8 cellular contexts compared by ENCODE assay signal in genomic region chr1:242017580-242018233, GRCh38. TPM values are rescaled to one million over a fixed set of nuclear protein-coding genes. Genes with fewer than 3 reads are reported as not detected.
DNase-seq lines count a peak whose midpoint lies in the region; ATAC-seq lines count a peak whose summit lies in the region.

No MANE protein-coding gene starts in this region.

- H2AFZ ChIP-seq in Karpas-422 (ENCODE audit: low read length): no peak overlapping the region

- ATAC-seq in GM21576 (IDR thresholded peaks at IDR 0.05; ENCODE audit: unreplicated experiment): peak; percentile 84
- peak; percentile 53 for ATAC-seq in stimulated activated memory B cell treated with anti-CD40 and anti-IgM and Interleukin-4, amounts not matched to agents 10 μg/mL and 1 μg/mL and 100 μg/mL, for 72 hours

- no peaks in the 10 kb centered on the region for H4K20me1 ChIP-seq in Karpas-422 (ENCODE audit: insufficient read depth, low read depth, low read length)

- in situ Hi-C loops in T47D (cut with HindIII; ENCODE audit: low pct_unique_long_range_greater_than_20kb, low sequenced_read_pairs): no loop called here

- DNase-seq in NK-92 treated with Interleukin-12 subunit alpha and Interleukin-12 subunit beta, amount 100 ng/mL, for 24 hours (lab: John Stamatoyannopoulos, UW): peak; percentile 18
- DNase-seq in NK-92 (lab: John Stamatoyannopoulos, UW; ENCODE audit: unreplicated experiment) (no peak), Karpas-422 (peak; percentile 87), SHP77 treated with DMSO at 0.1 percent for 48 hours (lab: John Stamatoyannopoulos, UW) (peak; percentile 32), T47D (ENCODE audit: low read depth in 1 of 2, low spot score in 1 of 2) (peak; percentile 48 to 79), left kidney (ENCODE audit: low read depth, low spot score) (peak; percentile 71)

- H3K27me3 ChIP-seq in Karpas-422 (ENCODE audit: low read length): no peaks in the 10 kb centered on the region

- H3K9ac ChIP-seq in Karpas-422 (ENCODE audit: low read length): no peak overlapping the region

- no peaks in the 10 kb centered on the region for H3K9me3 ChIP-seq in Karpas-422 (ENCODE audit: low read length)

- H3K4me1 Mint-ChIP-seq in stimulated activated memory B cell treated with anti-CD40 and anti-IgM and Interleukin-4, amounts not matched to agents 10 μg/mL and 1 μg/mL and 100 μg/mL, for 72 hours: no peaks in the 10 kb centered on the region

- H3K4me2 ChIP-seq in Karpas-422 (ENCODE audit: low read depth, low read length, poor library complexity, severe bottlenecking): no peak overlapping the region

- H3K27me3 Mint-ChIP-seq in stimulated activated memory B cell treated with anti-CD40 and anti-IgM and Interleukin-4, amounts not matched to agents 10 μg/mL and 1 μg/mL and 100 μg/mL, for 72 hours: no peaks in the 10 kb centered on the region

- H3K36me3 Mint-ChIP-seq in stimulated activated memory B cell treated with anti-CD40 and anti-IgM and Interleukin-4, amounts not matched to agents 10 μg/mL and 1 μg/mL and 100 μg/mL, for 72 hours: no peaks in the 10 kb centered on the region

- H3K4me1 ChIP-seq in Karpas-422 (ENCODE audit: low read length): no peaks in the 10 kb centered on the region

- no peak overlapping the region for H3K4me3 Mint-ChIP-seq in stimulated activated memory B cell treated with anti-CD40 and anti-IgM and Interleukin-4, amounts not matched to agents 10 μg/mL and 1 μg/mL and 100 μg/mL, for 72 hours

- H3K9me2 ChIP-seq in Karpas-422 (replicated peaks; ENCODE audit: insufficient read depth, low read length): no peaks in the 10 kb centered on the region

- no peaks in the 10 kb centered on the region for H3K9me3 Mint-ChIP-seq in stimulated activated memory B cell treated with anti-CD40 and anti-IgM and Interleukin-4, amounts not matched to agents 10 μg/mL and 1 μg/mL and 100 μg/mL, for 72 hours

- no peak overlapping the region for H3K27ac Mint-ChIP-seq in stimulated activated memory B cell treated with anti-CD40 and anti-IgM and Interleukin-4, amounts not matched to agents 10 μg/mL and 1 μg/mL and 100 μg/mL, for 72 hours

- no peak overlapping the region for H3K4me3 ChIP-seq in Karpas-422 (ENCODE audit: low read length)

- no peak overlapping the region for H3K27ac ChIP-seq in Karpas-422 (ENCODE audit: low read length)

- no peaks in the 10 kb centered on the region for H3K79me2 ChIP-seq in Karpas-422 (ENCODE audit: low read length)

- no peaks in the 10 kb centered on the region for H3K36me3 ChIP-seq in Karpas-422 (ENCODE audit: insufficient read depth, low read length)

RNA-seq across cellular contexts. Expression of gene MAP1LC3C, which starts 18.8 kb away (rescaled TPM):
- 0.67 and 2.2 TPM in 2 replicates for total RNA-seq in Karpas-422 (2014; rRNA removed; shearing (Covaris generic); ENCODE audit: low replicate concordance)
